ENCODE assay signal across 8 cellular contexts in the genomic region with DNA sequence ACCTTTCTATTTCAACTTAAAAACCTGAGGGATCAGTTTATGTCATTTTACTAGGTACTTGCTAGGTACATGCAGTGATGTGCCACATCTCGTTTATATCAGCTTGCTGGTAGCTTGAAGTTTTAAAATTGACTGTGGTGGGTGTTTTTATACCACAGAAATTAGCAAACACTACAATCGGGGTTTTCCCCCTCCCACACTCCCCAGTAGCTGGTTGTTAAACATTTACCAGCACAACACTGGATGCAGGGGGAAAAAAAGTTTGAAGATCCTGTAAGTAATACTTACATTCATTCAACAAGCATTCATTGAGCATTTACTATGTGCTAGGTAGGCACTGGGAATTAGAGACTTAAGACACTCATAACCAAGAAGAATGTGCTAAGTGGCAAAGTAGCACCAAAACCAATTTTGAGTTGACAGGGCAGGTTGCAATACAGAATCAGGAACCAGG. TPM values are rescaled to one million over a fixed set of nuclear protein-coding genes. Genes with fewer than 3 reads are reported as not detected.
DNase-seq lines count a peak whose midpoint lies in the region; ATAC-seq and TF ChIP-seq lines count a peak whose summit lies in the region.

No MANE protein-coding gene starts in this region.

- H3K27ac Mint-ChIP-seq in activated B cell treated with CpG ODN at 0.5 μM for 24 hours = peak overlapping the region; percentile 67

- CTCF ChIA-PET in activated B cell treated with CpG ODN at 0.5 μM for 24 hours (lab: Charles Lee) = interaction anchor here (0.7 to 2.3 kb wide), 7 partner anchors 9 to 146 kb away, joined by 3 to 7 read pairs (median 3); no protein-coding TSS in a partner anchor

- TF ChIP-seq POLR2A in prostate gland (IDR thresholded peaks at IDR 0.05) (no peak), lower leg skin (IDR thresholded peaks at IDR 0.05) (no peak)

- ATAC-seq in GM18868 (IDR thresholded peaks at IDR 0.05; ENCODE audit: unreplicated experiment) = peak; percentile 59
- ATAC-seq in GM21825 (IDR thresholded peaks at IDR 0.05; ENCODE audit: unreplicated experiment) = peak; percentile 47
- peak; percentile 72 for ATAC-seq in activated B cell treated with CpG ODN at 0.5 μM for 24 hours (ENCODE audit: low read depth)

- intact Hi-C loops in activated B cell treated with CpG ODN at 0.5 μM for 24 hours (cut with micrococcal nuclease) (loop anchor here (1.0 to 2.0 kb wide), 3 partner anchors 18 to 62 kb away; no protein-coding TSS in a partner anchor), prostate gland (cut with DNase I) (no loop called here), lower leg skin (cut with DNase I; ENCODE audit: low total_unique reads) (no loop called here)

- peak overlapping the region; percentile 46 for H3K4me3 Mint-ChIP-seq in activated B cell treated with CpG ODN at 0.5 μM for 24 hours

- no peaks in the 10 kb centered on the region for H3K27me3 ChIP-seq in prostate gland (replicated peaks; ENCODE audit: insufficient read depth)

- H3K4me1 Mint-ChIP-seq in activated B cell treated with CpG ODN at 0.5 μM for 24 hours = peaks cover 75% of the 10 kb centered on the region

- DNase-seq in activated B cell treated with CpG ODN at 0.5 μM for 24 hours = no peak
- DNase-seq in stimulated activated CD4-positive, alpha-beta T cell treated with anti-CD3 and anti-CD28 coated beads, Interleukin-4, amount 100 ng/mL, for 48 hours (ENCODE audit: low read depth in 2 of 2) = peak; percentile 22 to 49
- DNase-seq in prostate gland (ENCODE audit: low spot score) = no peak
- DNase-seq in middle frontal gyrus (ENCODE audit: extremely low spot score, low spot score) = no peak
- no peak for DNase-seq in dedifferentiated amniotic fluid mesenchymal stem cell (ENCODE audit: extremely low spot score)
- no peak for DNase-seq in lower leg skin (ENCODE audit: low spot score in 2 of 2)

- no peaks in the 10 kb centered on the region for H3K9me3 ChIP-seq in prostate gland

- H3K27me3 Mint-ChIP-seq in activated B cell treated with CpG ODN at 0.5 μM for 24 hours = no peaks in the 10 kb centered on the region

- peaks cover 15% of the 10 kb centered on the region for H3K36me3 Mint-ChIP-seq in activated B cell treated with CpG ODN at 0.5 μM for 24 hours (ENCODE audit: low read depth)

- POLR2A ChIA-PET in activated B cell treated with CpG ODN at 0.5 μM for 24 hours (lab: Charles Lee) = interaction anchor here (0.7 to 3.7 kb wide), 13 partner anchors 9 to 107 kb away, joined by 3 to 17 read pairs (median 5); a partner anchor contains a TSS

- H3K9me3 Mint-ChIP-seq in activated B cell treated with CpG ODN at 0.5 μM for 24 hours = no peaks in the 10 kb centered on the region

- WGBS in prostate gland = 68% methylated on average over 2 of the region's 2 CpGs
- WGBS in lower leg skin, 2 donors = 70 to 75% methylated on average over 2 of the region's 2 CpGs

- TF ChIP-seq CTCF in activated B cell treated with CpG ODN at 0.5 μM for 24 hours (IDR thresholded peaks at IDR 0.05) (no peak), prostate gland (IDR thresholded peaks at IDR 0.05) (no peak), lower leg skin (IDR thresholded peaks at IDR 0.05) (no peak)

- no peaks in the 10 kb centered on the region for H3K4me1 ChIP-seq in prostate gland (replicated peaks)

- H3K36me3 ChIP-seq in prostate gland = no peaks in the 10 kb centered on the region

- H3K4me3 ChIP-seq in prostate gland (no peak overlapping the region), lower leg skin (ENCODE audit: low read depth, poor library complexity, severe bottlenecking) (no peak overlapping the region)

- H3K27ac ChIP-seq in prostate gland = no peak overlapping the region

RNA-seq across cellular contexts. Expression of a gene that starts 32.6 kb away (rescaled TPM):
- total RNA-seq in activated B cell treated with CpG ODN at 0.5 μM for 24 hours (59.9 and 64.5 TPM in 2 replicates), prostate gland (10 to 100 TPM; 13.9 to 28.4 TPM), lower leg skin (10 to 100 TPM; 19.6 to 29.4 (median 25.2) TPM)

Comparison
In these comparisons a context has a peak if more than half of its experiments do, and no peak if none do; other contexts are left out.
1. DNase-seq: peak in stimulated activated CD4-positive, alpha-beta T cell treated with anti-CD3 and anti-CD28 coated beads, Interleukin-4, amount 100 ng/mL, for 48 hours (2 of 2); none in activated B cell treated with CpG ODN at 0.5 μM for 24 hours (single experiment), prostate gland (single experiment), middle frontal gyrus (single experiment), dedifferentiated amniotic fluid mesenchymal stem cell (single experiment) and lower leg skin (0 of 2).
2. Peak in every context shown above with its lines, with median percentiles within 50 percentile points of each other: ATAC-seq.